In genomic region chr12:95633049-95633545, GRCh38 we compare ENCODE assay signal across 9 cellular contexts.
DNase-seq lines count a peak whose midpoint lies in the region; ATAC-seq, FAIRE-seq and TF ChIP-seq lines count a peak whose summit lies in the region.
"Had no signal": no experiment of that assay in that cellular context is flagged by ENCODE, and none has a peak within 500 bp of the region (broad histone marks: within the 10 kb centered on the region; RNA-seq: fewer than 3 reads in every experiment).

No MANE protein-coding gene starts in this region.

- H3K14ac ChIP-seq in trophoblast cell (ENCODE audit: low read length), result no peak overlapping the region

- no peak overlapping the region for H3K4me3 Mint-ChIP-seq in CD8-positive, alpha-beta T cell

- no peak overlapping the region for H4K91ac ChIP-seq in trophoblast cell (ENCODE audit: low read depth, low read length)

- TF ChIP-seq POLR2A in GM12891 (IDR thresholded peaks at IDR 0.05; ENCODE audit: low read depth, low read length), result no peak

- H3K4me3 ChIP-seq in trophoblast cell (ENCODE audit: low read depth, low read length), result no peak overlapping the region
- no peak overlapping the region for H3K4me3 ChIP-seq in CD8-positive, alpha-beta T cell (ENCODE audit: low read depth, low read length)

- no peaks in the 10 kb centered on the region for H3K36me3 Mint-ChIP-seq in CD8-positive, alpha-beta T cell

- no peak for ATAC-seq in CD8-positive, alpha-beta T cell
- ATAC-seq in GM19463 (IDR thresholded peaks at IDR 0.05; ENCODE audit: unreplicated experiment), result no peak

- H3K23ac ChIP-seq in trophoblast cell (ENCODE audit: low read length), result no peak overlapping the region

- peaks cover 2% of the 10 kb centered on the region for H3K79me1 ChIP-seq in trophoblast cell (ENCODE audit: low read length)

- no peak overlapping the region for H3K18ac ChIP-seq in trophoblast cell (ENCODE audit: low read length)

- no CpG with 5 or more reads among the region's 7 CpGs for WGBS in trophoblast cell (ENCODE audit: extremely low coverage, insufficient coverage, insufficient read length)

- in situ Hi-C loops in Caki2 (cut with HindIII; ENCODE audit: low pct_unique_long_range_greater_than_20kb, low sequenced_read_pairs), result no loop called here

- no peaks in the 10 kb centered on the region for H3K27me3 Mint-ChIP-seq in CD8-positive, alpha-beta T cell (ENCODE audit: low read depth)

- H4K12ac ChIP-seq in trophoblast cell (ENCODE audit: low read depth, low read length), result no peak overlapping the region

- no peaks in the 10 kb centered on the region for H3K4me1 ChIP-seq in trophoblast cell (ENCODE audit: control insufficient read depth in 1 of 2, insufficient read depth in 2 of 2, low read length in 2 of 2)
- H3K4me1 ChIP-seq in CD8-positive, alpha-beta T cell (ENCODE audit: insufficient read depth, low read length), result no peaks in the 10 kb centered on the region

- no peak overlapping the region for H3K9ac ChIP-seq in trophoblast cell (ENCODE audit: low read length)

- no peak overlapping the region for H3K27ac Mint-ChIP-seq in CD8-positive, alpha-beta T cell

- no peak for FAIRE-seq in GM12891 (lab: Jason Lieb, UNC)
- FAIRE-seq: GM12892 had no signal

- H2BK5ac ChIP-seq in trophoblast cell (ENCODE audit: low read depth, low read length, poor library complexity), result no peak overlapping the region

- no peak overlapping the region for H3K27ac ChIP-seq in trophoblast cell (ENCODE audit: low read depth, low read length)
- no peak overlapping the region for H3K27ac ChIP-seq in CD8-positive, alpha-beta T cell (ENCODE audit: low read depth, low read length)

- intact Hi-C loops in CD8-positive, alpha-beta T cell (cut with DNase I, micrococcal nuclease), result no loop called here

- H3K79me2 ChIP-seq in trophoblast cell (ENCODE audit: control insufficient read depth, insufficient read depth, low read length, poor library complexity), result no peaks in the 10 kb centered on the region

- H2BK12ac ChIP-seq in trophoblast cell (ENCODE audit: low read length), result no peak overlapping the region

- H2AK5ac ChIP-seq in trophoblast cell (ENCODE audit: low read length), result no peak overlapping the region

- no peaks in the 10 kb centered on the region for H3K9me3 Mint-ChIP-seq in CD8-positive, alpha-beta T cell

- no peak overlapping the region for H2BK120ac ChIP-seq in trophoblast cell (ENCODE audit: insufficient read depth, low read length, poor library complexity)

- H3K27me3 ChIP-seq in trophoblast cell (ENCODE audit: insufficient read depth, low read length), result no peaks in the 10 kb centered on the region
- no peaks in the 10 kb centered on the region for H3K27me3 ChIP-seq in CD8-positive, alpha-beta T cell (ENCODE audit: insufficient read depth, low read length)

- CTCF ChIA-PET in CD8-positive, alpha-beta T cell (lab: Charles Lee), result no interaction called here

- no peaks in the 10 kb centered on the region for H3K4me1 Mint-ChIP-seq in CD8-positive, alpha-beta T cell (ENCODE audit: low read depth)

- POLR2A ChIA-PET in CD8-positive, alpha-beta T cell (lab: Charles Lee), result no interaction called here

- no peak overlapping the region for H2AFZ ChIP-seq in trophoblast cell (ENCODE audit: insufficient read depth, low read length, poor library complexity)

- H3K36me3 ChIP-seq in trophoblast cell (ENCODE audit: control insufficient read depth in 1 of 2, insufficient read depth in 2 of 2, low read length in 2 of 2), result no peaks in the 10 kb centered on the region
- no peaks in the 10 kb centered on the region for H3K36me3 ChIP-seq in CD8-positive, alpha-beta T cell (ENCODE audit: insufficient read depth, low read length)

- peak; percentile 74 for DNase-seq in Caki2 (ENCODE audit: low read depth)
- DNase-seq in NOMO-1 treated with DMSO at 0.1 percent for 48 hours (lab: John Stamatoyannopoulos, UW; ENCODE audit: unreplicated experiment), result peak; percentile 56
- peak; percentile 71 for DNase-seq in fibroblast of gingiva (ENCODE audit: low read depth)
- DNase-seq in trophoblast cell, result peak; percentile 83 to 87
- DNase-seq in CD8-positive, alpha-beta T cell, result no peak
- DNase-seq in NCI-H1694 (lab: John Stamatoyannopoulos, UW), result no peak
- no peak for DNase-seq in GM12891 (ENCODE audit: insufficient read length, low spot score)

- H3K4ac ChIP-seq in trophoblast cell (ENCODE audit: low read depth, low read length), result no peak overlapping the region

- peaks cover 2% of the 10 kb centered on the region for H3K9me3 ChIP-seq in trophoblast cell (ENCODE audit: insufficient read depth, low read depth, low read length)
- H3K9me3 ChIP-seq in CD8-positive, alpha-beta T cell (ENCODE audit: low read length), result no peaks in the 10 kb centered on the region

- no peak for TF ChIP-seq CTCF in CD8-positive, alpha-beta T cell (IDR thresholded peaks at IDR 0.05)

- H4K8ac ChIP-seq in trophoblast cell (ENCODE audit: low read depth, low read length), result no peak overlapping the region

- no peak overlapping the region for H3K4me2 ChIP-seq in trophoblast cell (ENCODE audit: low read length)

TF ChIP-seq in GM12891, 5 proteins besides CTCF, POLR2A, EP300 and RAD21:
- TF ChIP-seq POU2F2 (IDR thresholded peaks at IDR 0.05; ENCODE audit: low read depth, low read length), result no peak

Comparison
In these comparisons a context has a peak if more than half of its experiments do, and no peak if none do; other contexts are left out.
1. DNase-seq: peak in Caki2 (single experiment), NOMO-1 treated with DMSO at 0.1 percent for 48 hours (single experiment), fibroblast of gingiva (single experiment) and trophoblast cell (2 of 2); none in CD8-positive, alpha-beta T cell (0 of 7), NCI-H1694 (single experiment) and GM12891 (single experiment).